ENCODE assay signal across 9 cellular contexts in genomic region chr16:88697831-88698693, GRCh38. TPM values are rescaled to one million over a fixed set of nuclear protein-coding genes. Genes with fewer than 3 reads are reported as not detected.
A peak's percentile ranks its signal among the peaks of the same experiment; 100 is the strongest.
DNase-seq lines count a peak whose midpoint lies in the region; ATAC-seq and TF ChIP-seq lines count a peak whose summit lies in the region.
"Had no signal": no experiment of that assay in that cellular context is flagged by ENCODE, and none has a peak within 500 bp of the region (broad histone marks: within the 10 kb centered on the region; RNA-seq: fewer than 3 reads in every experiment).

No MANE protein-coding gene starts in this region.

- H3K4me3 Mint-ChIP-seq in activated CD4-positive, alpha-beta memory T cell treated with anti-CD3 and anti-CD28 coated beads for 36 hours = no peak overlapping the region
- H3K4me3 Mint-ChIP-seq in activated T-helper 2 cell treated with anti-CD3 and anti-CD28 coated beads, Interferon-gamma antibody, Interleukin-2, Interleukin-4, amounts not matched to agents 10 μg/mL and 5 μg/mL and 100 μg/mL, durations not matched to agents 14 hours and 24 hours and 36 hours (ENCODE audit: low read depth) = no peak overlapping the region
- peak overlapping the region in 1 of 2 donors; percentile 15 for H3K4me3 Mint-ChIP-seq in stimulated activated naive CD8-positive, alpha-beta T cell treated with anti-CD3 and anti-CD28 coated beads, Interleukin-15, amount 100 ng/mL, for 72 hours

- H3K36me3 ChIP-seq in BJ (ENCODE audit: control insufficient read depth, insufficient read depth, low read length) = peaks cover 18% of the 10 kb centered on the region

- peak overlapping the region; percentile 42 for H3K27ac Mint-ChIP-seq in activated CD4-positive, alpha-beta memory T cell treated with anti-CD3 and anti-CD28 coated beads for 36 hours
- H3K27ac Mint-ChIP-seq in activated T-helper 2 cell treated with anti-CD3 and anti-CD28 coated beads, Interferon-gamma antibody, Interleukin-2, Interleukin-4, amounts not matched to agents 10 μg/mL and 5 μg/mL and 100 μg/mL, durations not matched to agents 14 hours and 24 hours and 36 hours = no peak overlapping the region
- H3K27ac Mint-ChIP-seq in stimulated activated naive CD8-positive, alpha-beta T cell treated with anti-CD3 and anti-CD28 coated beads, Interleukin-15, amount 100 ng/mL, for 72 hours = peak overlapping the region in 1 of 2 donors; percentile 93

- peaks cover 45% of the 10 kb centered on the region for H3K4me1 Mint-ChIP-seq in activated CD4-positive, alpha-beta memory T cell treated with anti-CD3 and anti-CD28 coated beads for 36 hours (ENCODE audit: low read depth)
- peaks cover 31% of the 10 kb centered on the region for H3K4me1 Mint-ChIP-seq in activated T-helper 2 cell treated with anti-CD3 and anti-CD28 coated beads, Interferon-gamma antibody, Interleukin-2, Interleukin-4, amounts not matched to agents 10 μg/mL and 5 μg/mL and 100 μg/mL, durations not matched to agents 14 hours and 24 hours and 36 hours (ENCODE audit: low read depth)
- peaks cover 66% of the 10 kb centered on the region for H3K4me1 Mint-ChIP-seq in stimulated activated naive CD8-positive, alpha-beta T cell treated with anti-CD3 and anti-CD28 coated beads, Interleukin-15, amount 100 ng/mL, for 72 hours

- no peaks in the 10 kb centered on the region for H3K27me3 Mint-ChIP-seq in activated CD4-positive, alpha-beta memory T cell treated with anti-CD3 and anti-CD28 coated beads for 36 hours
- no peaks in the 10 kb centered on the region for H3K27me3 Mint-ChIP-seq in activated T-helper 2 cell treated with anti-CD3 and anti-CD28 coated beads, Interferon-gamma antibody, Interleukin-2, Interleukin-4, amounts not matched to agents 10 μg/mL and 5 μg/mL and 100 μg/mL, durations not matched to agents 14 hours and 24 hours and 36 hours (ENCODE audit: low read depth)
- no peaks in the 10 kb centered on the region for H3K27me3 Mint-ChIP-seq in stimulated activated naive CD8-positive, alpha-beta T cell treated with anti-CD3 and anti-CD28 coated beads, Interleukin-15, amount 100 ng/mL, for 72 hours

- POLR2A ChIA-PET in BJ (lab: Charles Lee) = no interaction called here
- POLR2A ChIA-PET in activated CD4-positive, alpha-beta memory T cell treated with anti-CD3 and anti-CD28 coated beads for 36 hours (lab: Charles Lee) = no interaction called here

- peak; percentile 37 for ATAC-seq in left lobe of liver
- no peak for ATAC-seq in stimulated activated naive CD8-positive, alpha-beta T cell treated with anti-CD3 and anti-CD28 coated beads, Interleukin-15, amount 100 ng/mL, for 72 hours
- no peak for ATAC-seq in HG02610 (IDR thresholded peaks at IDR 0.05; ENCODE audit: unreplicated experiment)

- no peaks in the 10 kb centered on the region for H3K9me3 Mint-ChIP-seq in activated CD4-positive, alpha-beta memory T cell treated with anti-CD3 and anti-CD28 coated beads for 36 hours
- H3K9me3 Mint-ChIP-seq in activated T-helper 2 cell treated with anti-CD3 and anti-CD28 coated beads, Interferon-gamma antibody, Interleukin-2, Interleukin-4, amounts not matched to agents 10 μg/mL and 5 μg/mL and 100 μg/mL, durations not matched to agents 14 hours and 24 hours and 36 hours = no peaks in the 10 kb centered on the region
- H3K9me3 Mint-ChIP-seq in stimulated activated naive CD8-positive, alpha-beta T cell treated with anti-CD3 and anti-CD28 coated beads, Interleukin-15, amount 100 ng/mL, for 72 hours = no peaks in the 10 kb centered on the region

- CTCF ChIA-PET in BJ (lab: Yijun Ruan, JAX) = no interaction called here
- CTCF ChIA-PET in activated CD4-positive, alpha-beta memory T cell treated with anti-CD3 and anti-CD28 coated beads for 36 hours (lab: Charles Lee) = no interaction called here

- TF ChIP-seq CTCF in BJ (IDR thresholded peaks at IDR 0.05; ENCODE audit: insufficient read depth, low read depth, low read length) (peak; percentile 31; the same call in 1 of the 2 replicates), GM12864 (IDR thresholded peaks at IDR 0.05; ENCODE audit: low read depth, low read length, missing control alignments) (peak; percentile 24)

- H3K4me3 ChIP-seq in BJ (ENCODE audit: low read depth, low read length) (no peak overlapping the region), GM12864 (ENCODE audit: low read depth, low read length) (no peak overlapping the region)

- H3K27me3 ChIP-seq in BJ (ENCODE audit: control insufficient read depth, insufficient read depth, low read length) = no peaks in the 10 kb centered on the region

- intact Hi-C loops in activated CD4-positive, alpha-beta memory T cell treated with anti-CD3 and anti-CD28 coated beads for 36 hours (cut with micrococcal nuclease) = no loop called here
- intact Hi-C loops in activated T-helper 2 cell treated with anti-CD3 and anti-CD28 coated beads, Interferon-gamma antibody, Interleukin-2, Interleukin-4, amounts not matched to agents 10 μg/mL and 5 μg/mL and 100 μg/mL, durations not matched to agents 14 hours and 24 hours and 36 hours (cut with micrococcal nuclease) = no loop called here

- H3K36me3 Mint-ChIP-seq in activated CD4-positive, alpha-beta memory T cell treated with anti-CD3 and anti-CD28 coated beads for 36 hours = peaks cover 30% of the 10 kb centered on the region
- peaks cover 33% of the 10 kb centered on the region for H3K36me3 Mint-ChIP-seq in activated T-helper 2 cell treated with anti-CD3 and anti-CD28 coated beads, Interferon-gamma antibody, Interleukin-2, Interleukin-4, amounts not matched to agents 10 μg/mL and 5 μg/mL and 100 μg/mL, durations not matched to agents 14 hours and 24 hours and 36 hours (ENCODE audit: low read depth)

- DNase-seq in BJ (ENCODE audit: low read depth) (no peak), GM12864 (ENCODE audit: low read depth) (no peak), left lobe of liver (ENCODE audit: low spot score) (no peak), GM19238 (ENCODE audit: insufficient read length, low spot score) (no peak)
- DNase-seq in activated CD4-positive, alpha-beta memory T cell treated with anti-CD3 and anti-CD28 coated beads for 36 hours = peak; percentile 28
- DNase-seq in activated T-helper 2 cell treated with anti-CD3 and anti-CD28 coated beads, Interferon-gamma antibody, Interleukin-2, Interleukin-4, amounts not matched to agents 10 μg/mL and 5 μg/mL and 100 μg/mL, durations not matched to agents 14 hours and 24 hours and 36 hours (ENCODE audit: low spot score) = no peak
- DNase-seq in stimulated activated naive CD8-positive, alpha-beta T cell treated with anti-CD3 and anti-CD28 coated beads, Interleukin-15, amount 100 ng/mL, for 72 hours = no peak
- DNase-seq: HCEC 1CT had no signal

RNA-seq across cellular contexts. Expression of gene RNF166, which starts 8.1 kb away (rescaled TPM):
- 7.8 and 11.9 TPM in 2 replicates for polyA plus RNA-seq in BJ (2011; rRNA removed)
- 10.0 and 10.9 TPM in 2 replicates for polyA minus RNA-seq in BJ (2011; rRNA and poly(A)+ RNA removed)
- 10 to 100 TPM; 46.4 to 55.6 TPM for total RNA-seq in activated CD4-positive, alpha-beta memory T cell treated with anti-CD3 and anti-CD28 coated beads for 36 hours
- 10.4 TPM for total RNA-seq in left lobe of liver
- 39.9 and 52.1 TPM in 2 replicates for total RNA-seq in activated T-helper 2 cell treated with anti-CD3 and anti-CD28 coated beads, Interferon-gamma antibody, Interleukin-2, Interleukin-4, amounts not matched to agents 10 μg/mL and 5 μg/mL and 100 μg/mL, durations not matched to agents 14 hours and 24 hours and 36 hours

RNA-seq across cellular contexts. Expression of gene CTU2, which starts 8.2 kb away (rescaled TPM):
- polyA plus RNA-seq in BJ (2011; rRNA removed) = 10.3 and 16.9 TPM in 2 replicates
- polyA minus RNA-seq in BJ (2011; rRNA and poly(A)+ RNA removed) = 8.5 and 14.9 TPM in 2 replicates
- total RNA-seq in activated CD4-positive, alpha-beta memory T cell treated with anti-CD3 and anti-CD28 coated beads for 36 hours = 10 to 100 TPM; 38.0 to 41.6 TPM
- total RNA-seq in left lobe of liver = 8.3 TPM
- 43.8 and 43.9 TPM in 2 replicates for total RNA-seq in activated T-helper 2 cell treated with anti-CD3 and anti-CD28 coated beads, Interferon-gamma antibody, Interleukin-2, Interleukin-4, amounts not matched to agents 10 μg/mL and 5 μg/mL and 100 μg/mL, durations not matched to agents 14 hours and 24 hours and 36 hours

RNA-seq across cellular contexts. Expression of gene SNAI3, which starts 11.8 kb away (rescaled TPM):
- polyA plus RNA-seq in BJ (2011; rRNA removed) = not detected in 2 replicates
- polyA minus RNA-seq in BJ (2011; rRNA and poly(A)+ RNA removed) = not detected in 2 replicates
- total RNA-seq in activated CD4-positive, alpha-beta memory T cell treated with anti-CD3 and anti-CD28 coated beads for 36 hours = 1 to 10 TPM; 5.5 to 5.8 TPM
- 0.43 TPM for total RNA-seq in left lobe of liver
- total RNA-seq in activated T-helper 2 cell treated with anti-CD3 and anti-CD28 coated beads, Interferon-gamma antibody, Interleukin-2, Interleukin-4, amounts not matched to agents 10 μg/mL and 5 μg/mL and 100 μg/mL, durations not matched to agents 14 hours and 24 hours and 36 hours = 2.0 and 2.3 TPM in 2 replicates

RNA-seq across cellular contexts. Expression of gene MVD, which starts 35.2 kb away (rescaled TPM):
- polyA plus RNA-seq in BJ (2011; rRNA removed) = 9.6 and 17.4 TPM in 2 replicates
- 6.0 and 10.8 TPM in 2 replicates for polyA minus RNA-seq in BJ (2011; rRNA and poly(A)+ RNA removed)
- 100 to 1,000 TPM; 111 to 113 TPM for total RNA-seq in activated CD4-positive, alpha-beta memory T cell treated with anti-CD3 and anti-CD28 coated beads for 36 hours
- total RNA-seq in left lobe of liver = 16.2 TPM
- total RNA-seq in activated T-helper 2 cell treated with anti-CD3 and anti-CD28 coated beads, Interferon-gamma antibody, Interleukin-2, Interleukin-4, amounts not matched to agents 10 μg/mL and 5 μg/mL and 100 μg/mL, durations not matched to agents 14 hours and 24 hours and 36 hours = 132 and 137 TPM in 2 replicates

RNA-seq across cellular contexts. Expression of gene CYBA, which starts 47.2 kb away (rescaled TPM):
- 120 and 187 TPM in 2 replicates for polyA plus RNA-seq in BJ (2011; rRNA removed)
- 76.8 and 91.5 TPM in 2 replicates for polyA minus RNA-seq in BJ (2011; rRNA and poly(A)+ RNA removed)
- 100 to 1,000 TPM; 262 to 265 TPM for total RNA-seq in activated CD4-positive, alpha-beta memory T cell treated with anti-CD3 and anti-CD28 coated beads for 36 hours
- total RNA-seq in left lobe of liver = 32.5 TPM
- 233 and 242 TPM in 2 replicates for total RNA-seq in activated T-helper 2 cell treated with anti-CD3 and anti-CD28 coated beads, Interferon-gamma antibody, Interleukin-2, Interleukin-4, amounts not matched to agents 10 μg/mL and 5 μg/mL and 100 μg/mL, durations not matched to agents 14 hours and 24 hours and 36 hours
